Comparison of ENCODE assay signal across 10 cellular contexts in the genomic region with DNA sequence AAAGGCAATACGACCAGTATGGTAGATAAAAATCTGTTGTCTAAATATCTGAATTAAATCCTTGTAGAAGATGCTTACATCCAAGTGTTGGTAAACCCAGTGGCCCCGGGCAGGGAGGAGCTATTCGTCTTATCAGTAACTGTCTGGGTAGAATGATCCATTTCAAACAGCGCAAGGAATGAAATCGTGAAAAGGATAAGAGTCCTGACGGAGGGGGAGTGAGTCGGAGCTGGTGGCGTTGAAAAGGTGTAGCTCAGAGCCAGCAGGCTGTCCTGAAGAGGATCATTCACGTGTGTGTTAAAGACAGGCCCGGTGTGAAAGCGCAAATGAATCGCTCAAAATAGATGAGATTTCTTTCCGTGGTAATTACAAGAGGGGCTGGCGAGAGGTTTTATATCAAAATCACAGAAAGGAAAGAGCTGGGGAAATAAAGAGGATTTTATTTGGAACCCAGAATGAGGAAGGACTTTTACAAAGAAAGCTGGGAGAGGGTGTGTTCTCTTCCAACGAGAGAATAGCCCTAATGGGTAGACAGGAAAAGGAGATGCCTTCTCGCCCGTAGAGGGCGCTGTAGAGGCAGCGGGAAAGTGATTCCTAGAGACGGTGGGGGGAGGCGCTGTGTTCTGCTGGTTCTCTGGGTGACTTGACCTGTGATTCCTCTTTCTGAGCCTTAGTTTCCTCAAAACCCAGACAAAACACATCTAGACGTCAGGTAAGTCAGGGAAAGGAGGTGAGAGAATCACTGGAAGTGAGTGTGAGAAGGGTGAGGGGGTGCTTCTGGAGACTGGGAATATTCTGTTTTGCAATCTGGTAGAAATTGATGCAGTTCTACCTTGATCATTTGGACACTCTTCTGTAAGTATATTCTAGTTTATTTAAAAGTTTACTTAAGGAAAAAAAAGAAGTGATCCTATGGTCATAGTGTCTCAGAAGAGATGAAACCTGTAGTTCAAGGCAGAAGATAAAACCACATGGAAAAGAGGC. TPM values are rescaled to one million over a fixed set of nuclear protein-coding genes. Genes with fewer than 3 reads are reported as not detected.
DNase-seq lines count a peak whose midpoint lies in the region; ATAC-seq and TF ChIP-seq lines count a peak whose summit lies in the region.
"Had no signal": no experiment of that assay in that cellular context is flagged by ENCODE, and none has a peak within 500 bp of the region (broad histone marks: within the 10 kb centered on the region; RNA-seq: fewer than 3 reads in every experiment).

No MANE protein-coding gene starts in this region.

- H3K27ac ChIP-seq in esophagus muscularis mucosa (replicated peaks in 1 of 4) = no peak overlapping the region
- H3K27ac ChIP-seq in thyroid gland = no peak overlapping the region

- H3K27me3 ChIP-seq in esophagus muscularis mucosa (peaks cover 0 to 78% (median 1%) of the 10 kb centered on the region in 4 donors), thyroid gland (no peaks in the 10 kb centered on the region)

- H3K4me1 ChIP-seq in esophagus muscularis mucosa = no peaks in the 10 kb centered on the region
- H3K4me1 ChIP-seq in thyroid gland = no peaks in the 10 kb centered on the region

- no peaks in the 10 kb centered on the region for H3K36me3 ChIP-seq in esophagus muscularis mucosa
- no peaks in the 10 kb centered on the region for H3K36me3 ChIP-seq in thyroid gland

- H3K9me3 ChIP-seq in esophagus muscularis mucosa (no peaks in the 10 kb centered on the region), thyroid gland (no peaks in the 10 kb centered on the region)

- no peak for TF ChIP-seq EP300 in esophagus muscularis mucosa (IDR thresholded peaks at IDR 0.05)

- TF ChIP-seq POLR2A in NB4 (IDR thresholded peaks at IDR 0.05; ENCODE audit: extremely low read depth, insufficient read length) = no peak
- no peak for TF ChIP-seq POLR2A in esophagus muscularis mucosa (IDR thresholded peaks at IDR 0.05; ENCODE audit: low read depth)
- no peak for TF ChIP-seq POLR2A in thyroid gland (IDR thresholded peaks at IDR 0.05)

- TF ChIP-seq CTCF in NB4 (IDR thresholded peaks at IDR 0.05; ENCODE audit: low read depth, low read length) = peak; percentile 97
- peak in 2 of 3 experiments; percentile 11 to 14 for TF ChIP-seq CTCF in esophagus muscularis mucosa (IDR thresholded peaks at IDR 0.05)
- peak in 1 of 6 experiments; percentile 33 for TF ChIP-seq CTCF in thyroid gland (IDR thresholded peaks at IDR 0.05)

- ATAC-seq in Right ventricle myocardium superior (ENCODE audit: poor library complexity) (peak; percentile 65), HG02870 (IDR thresholded peaks at IDR 0.05; ENCODE audit: unreplicated experiment) (no peak), HG03354 (IDR thresholded peaks at IDR 0.05; ENCODE audit: poor library complexity, severe bottlenecking, unreplicated experiment) (no peak)

- intact Hi-C loops in Right ventricle myocardium superior (cut with DNase I) (no loop called here), cardiac septum (cut with DNase I) (no loop called here), esophagus muscularis mucosa (cut with DNase I) (no loop called here), thyroid gland (cut with DNase I) (no loop called here)

- WGBS in esophagus muscularis mucosa = 16% methylated on average over 22 of the region's 22 CpGs
- 16% methylated on average over 22 of the region's 22 CpGs for WGBS in thyroid gland, 2 donors

- DNase-seq in Right ventricle myocardium superior (peak; percentile 51), cardiac septum (ENCODE audit: low spot score) (no peak), NB4 (ENCODE audit: low read depth) (peak; percentile 62), esophagus muscularis mucosa (ENCODE audit: extremely low spot score) (no peak), thyroid gland (peak; percentile 19 to 32), NCI-H187 (lab: John Stamatoyannopoulos, UW) (no peak)
- DNase-seq: NCI-H2029 had no signal

- H3K4me3 ChIP-seq in NB4 (ENCODE audit: low read depth, low read length) = no peak overlapping the region
- no peak overlapping the region for H3K4me3 ChIP-seq in esophagus muscularis mucosa
- no peak overlapping the region for H3K4me3 ChIP-seq in thyroid gland (replicated peaks in 1 of 3)

RNA-seq across cellular contexts. Expression of a gene that starts 39.3 kb away (rescaled TPM):
- total RNA-seq in Right ventricle myocardium superior = 0.30 TPM
- 0.59 TPM for total RNA-seq in cardiac septum
- total RNA-seq in esophagus muscularis mucosa = not detected
- total RNA-seq in thyroid gland = under 1 TPM in 2 of 4 donors, not detected in 2; 0.10 to 0.27 TPM
- total RNA-seq: lung microvascular endothelial cell had no signal

Comparison
In these comparisons a context has a peak if more than half of its experiments do, and no peak if none do; other contexts are left out.
1. DNase-seq: peak in Right ventricle myocardium superior (single experiment), NB4 (single experiment) and thyroid gland (2 of 2); none in cardiac septum (single experiment), esophagus muscularis mucosa (single experiment) and NCI-H187 (0 of 2).